24 cellular contexts compared by ENCODE assay signal in the genomic region with DNA sequence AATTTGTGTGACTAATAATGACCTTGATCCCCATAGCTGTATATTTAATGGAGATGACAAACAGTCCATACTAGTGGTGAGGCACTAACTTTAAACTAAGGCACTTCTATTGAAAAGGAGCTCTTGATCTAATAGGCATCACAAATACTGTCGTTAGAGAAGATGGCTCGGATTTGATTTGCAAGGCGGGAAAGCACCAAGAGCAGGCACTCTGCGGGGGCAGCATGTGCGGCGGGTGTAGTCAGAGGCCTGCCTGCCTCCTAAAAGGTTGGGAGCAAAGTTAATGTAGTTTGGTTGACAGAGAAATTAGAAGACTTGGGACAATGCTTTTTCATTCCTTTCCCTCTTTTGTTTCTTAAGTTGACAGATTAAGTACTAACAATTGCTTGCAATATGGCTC.
"Had no signal": no experiment of that assay in that cellular context is flagged by ENCODE, and none has a peak within 500 bp of the region (broad histone marks: within the 10 kb centered on the region; RNA-seq: fewer than 3 reads in every experiment).

No MANE protein-coding gene starts in this region.

- FAIRE-seq: colon, endothelial cell of umbilical vein, keratinocyte had no signal

- ATAC-seq: heart left ventricle; left cardiac atrium; natural killer cell; psoas muscle; sciatic nerve; stimulated activated memory B cell treated with anti-CD40 and anti-IgM and Interleukin-4, amounts not matched to agents 10 μg/mL and 1 μg/mL and 100 μg/mL, for 72 hours had no signal

- H3K4me3 ChIP-seq: heart left ventricle, left ventricle myocardium inferior, lower lobe of right lung, ovary, psoas muscle, spleen, tibial artery, upper lobe of left lung, uterus had no signal

- H3K4me1 ChIP-seq: heart left ventricle, left ventricle myocardium inferior, lower lobe of right lung, psoas muscle, tibial artery, upper lobe of left lung, uterus had no signal

- H3K36me3 ChIP-seq: heart left ventricle, left ventricle myocardium inferior, lower lobe of right lung, ovary, spleen, tibial artery, upper lobe of left lung, uterus had no signal

- H3K27me3 ChIP-seq: heart left ventricle, ovary, spleen, tibial artery, upper lobe of left lung, uterus had no signal

- DNase-seq: dermis blood vessel endothelial cell; erythroblast; foreskin melanocyte; hippocampal formation; immature natural killer cell; left cardiac atrium; left ventricle myocardium inferior; lower lobe of right lung; natural killer cell; ovary; psoas muscle; spleen; stimulated activated CD4-positive, alpha-beta T cell treated with anti-CD3 and anti-CD28 coated beads, Interleukin-15, amount 100 ng/mL, for 24 hours; stimulated activated CD4-positive, alpha-beta T cell treated with anti-CD3 and anti-CD28 coated beads, Interleukin-1b, Interleukin-23, amount 100 ng/mL, for 48 hours; stimulated activated CD4-positive, alpha-beta T cell treated with anti-CD3 and anti-CD28 coated beads, Interleukin-4, amount 100 ng/mL, for 24 hours; tibial artery; uterus had no signal

- H3K27ac ChIP-seq: heart left ventricle, left ventricle myocardium inferior, lower lobe of right lung, ovary, psoas muscle, spleen, tibial artery, upper lobe of left lung, uterus had no signal

- H3K9me3 ChIP-seq: heart left ventricle, left ventricle myocardium inferior, lower lobe of right lung, ovary, psoas muscle, spleen, tibial artery, upper lobe of left lung, uterus had no signal
